2 cellular contexts compared by ENCODE assay signal in genomic region chr9:94697972-94698581, GRCh38.
A peak's percentile ranks its signal among the peaks of the same experiment; 100 is the strongest.
TF ChIP-seq lines count a peak whose summit lies in the region.

No MANE protein-coding gene starts in this region.

TF ChIP-seq in Ishikawa, 13 proteins besides CTCF, POLR2A, EP300 and RAD21:
- TF ChIP-seq TAF1 (IDR thresholded peaks at IDR 0.05; ENCODE audit: low read depth), result no peak
- 0 out of 2 replicates have a peak, but pooled peaks have one; percentile 25 for TF ChIP-seq NFIC (IDR thresholded peaks at IDR 0.05)
- no peak for TF ChIP-seq YY1 (IDR thresholded peaks at IDR 0.05; ENCODE audit: low read depth)
- TF ChIP-seq MAX (IDR thresholded peaks at IDR 0.05), result peak; percentile 36; the same call in 1 of the 2 replicates
- TF ChIP-seq CREB1 (IDR thresholded peaks at IDR 0.05; ENCODE audit: low read depth), result 0 out of 2 replicates have a peak, but pooled peaks have one; percentile 43
- peak; percentile 52; the same call in 1 of the 2 replicates for TF ChIP-seq FOXM1 (IDR thresholded peaks at IDR 0.05; ENCODE audit: borderline replicate concordance, low read depth)
- peak; percentile 91 for TF ChIP-seq TEAD4 (IDR thresholded peaks at IDR 0.05)
- peak; percentile 86 for TF ChIP-seq CEBPB (IDR thresholded peaks at IDR 0.05)

TF ChIP-seq in H1, 55 proteins besides CTCF, POLR2A, EP300 and RAD21:
- no peak for TF ChIP-seq RNF2 (IDR thresholded peaks at IDR 0.05; ENCODE audit: borderline replicate concordance, low read depth, low read length, missing control alignments, poor library complexity, severe bottlenecking)
